Comparison of ENCODE assay signal across 20 cellular contexts in the genomic region with DNA sequence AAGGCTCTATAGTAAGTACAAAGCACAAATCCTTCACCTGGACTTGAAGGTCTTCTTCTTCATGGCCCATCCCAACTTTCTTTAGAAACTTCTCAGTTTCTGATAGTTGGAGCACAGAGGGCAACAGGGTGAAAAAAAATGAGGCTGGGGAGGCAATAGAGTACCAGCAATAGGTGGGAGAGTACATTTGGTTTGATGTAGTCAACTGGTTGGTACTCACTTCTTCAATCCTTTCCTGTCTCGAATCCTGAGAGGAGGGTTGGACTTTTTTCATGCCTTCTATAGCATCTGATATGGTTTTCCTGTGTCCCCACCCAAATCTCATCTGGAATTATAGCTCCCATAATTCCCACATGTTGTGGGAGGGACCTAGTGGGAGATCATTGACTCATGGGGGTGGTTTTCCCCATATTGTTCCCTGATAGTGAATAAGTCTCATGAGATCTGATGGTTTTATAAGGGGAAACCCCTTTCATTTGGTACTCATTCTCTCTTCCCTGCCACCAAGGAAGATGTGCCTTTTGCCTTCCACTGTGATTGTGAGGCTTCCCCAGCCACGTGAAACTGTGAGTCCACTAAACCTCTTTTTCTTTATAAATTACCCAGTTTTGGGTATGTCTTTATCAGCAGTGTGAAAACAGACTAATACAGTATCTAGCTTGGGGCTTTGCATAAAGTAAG.
DNase-seq lines count a peak whose midpoint lies in the region; ATAC-seq and TF ChIP-seq lines count a peak whose summit lies in the region.
"Had no signal": no experiment of that assay in that cellular context is flagged by ENCODE, and none has a peak within 500 bp of the region (broad histone marks: within the 10 kb centered on the region; RNA-seq: fewer than 3 reads in every experiment).

No MANE protein-coding gene starts in this region.

- ATAC-seq in activated CD8-positive, alpha-beta memory T cell treated with anti-CD3 and anti-CD28 coated beads, Interleukin-2, amount 10 ng/mL, durations not matched to agents 7 days and 5 days: no peak
- peak; percentile 53 for ATAC-seq in activated T-helper 17 cell treated with anti-CD3 and anti-CD28 coated beads, Interleukin-2, amount 50 U/mL, for 72 hours (replicated peaks)
- ATAC-seq: A549, HepG2, PC-3 had no signal

- H3K9me3 Mint-ChIP-seq in activated CD8-positive, alpha-beta memory T cell treated with anti-CD3 and anti-CD28 coated beads, Interleukin-2, amount 10 ng/mL, durations not matched to agents 7 days and 5 days (ENCODE audit: low read depth): no peaks in the 10 kb centered on the region
- H3K9me3 Mint-ChIP-seq in activated T-helper 17 cell treated with anti-CD3 and anti-CD28 coated beads, Interleukin-2, amount 50 U/mL, for 72 hours: no peaks in the 10 kb centered on the region

- TF ChIP-seq CTCF in AG10803 (conservative IDR thresholded peaks at IDR 0.05; ENCODE audit: low read length): no peak

- no peak overlapping the region for H3K27ac Mint-ChIP-seq in activated CD8-positive, alpha-beta memory T cell treated with anti-CD3 and anti-CD28 coated beads, Interleukin-2, amount 10 ng/mL, durations not matched to agents 7 days and 5 days
- H3K27ac Mint-ChIP-seq in activated T-helper 17 cell treated with anti-CD3 and anti-CD28 coated beads, Interleukin-2, amount 50 U/mL, for 72 hours: peak overlapping the region; percentile 69
- H3K27ac Mint-ChIP-seq: CD14-positive monocyte had no signal

- no peak overlapping the region for H3K4me3 ChIP-seq in AG10803 (ENCODE audit: low read length)
- H3K4me3 ChIP-seq: A549, HAP-1, MG63 had no signal

- CTCF ChIA-PET in activated CD8-positive, alpha-beta memory T cell treated with anti-CD3 and anti-CD28 coated beads, Interleukin-2, amount 10 ng/mL, durations not matched to agents 7 days and 5 days (lab: Charles Lee): no interaction called here

- no peaks in the 10 kb centered on the region for H3K27me3 Mint-ChIP-seq in activated CD8-positive, alpha-beta memory T cell treated with anti-CD3 and anti-CD28 coated beads, Interleukin-2, amount 10 ng/mL, durations not matched to agents 7 days and 5 days
- no peaks in the 10 kb centered on the region for H3K27me3 Mint-ChIP-seq in activated T-helper 17 cell treated with anti-CD3 and anti-CD28 coated beads, Interleukin-2, amount 50 U/mL, for 72 hours

- peaks cover 1% of the 10 kb centered on the region for H3K36me3 Mint-ChIP-seq in activated CD8-positive, alpha-beta memory T cell treated with anti-CD3 and anti-CD28 coated beads, Interleukin-2, amount 10 ng/mL, durations not matched to agents 7 days and 5 days
- no peaks in the 10 kb centered on the region for H3K36me3 Mint-ChIP-seq in activated T-helper 17 cell treated with anti-CD3 and anti-CD28 coated beads, Interleukin-2, amount 50 U/mL, for 72 hours (ENCODE audit: low read depth)
- H3K36me3 Mint-ChIP-seq: CD14-positive monocyte had no signal

- H3K4me1 Mint-ChIP-seq in activated CD8-positive, alpha-beta memory T cell treated with anti-CD3 and anti-CD28 coated beads, Interleukin-2, amount 10 ng/mL, durations not matched to agents 7 days and 5 days: peaks cover 17% of the 10 kb centered on the region
- H3K4me1 Mint-ChIP-seq in activated T-helper 17 cell treated with anti-CD3 and anti-CD28 coated beads, Interleukin-2, amount 50 U/mL, for 72 hours: peaks cover 32% of the 10 kb centered on the region
- H3K4me1 Mint-ChIP-seq: CD14-positive monocyte had no signal

- no peak overlapping the region for H3K4me3 Mint-ChIP-seq in activated CD8-positive, alpha-beta memory T cell treated with anti-CD3 and anti-CD28 coated beads, Interleukin-2, amount 10 ng/mL, durations not matched to agents 7 days and 5 days
- peak overlapping the region; percentile 43 for H3K4me3 Mint-ChIP-seq in activated T-helper 17 cell treated with anti-CD3 and anti-CD28 coated beads, Interleukin-2, amount 50 U/mL, for 72 hours
- H3K4me3 Mint-ChIP-seq: CD14-positive monocyte had no signal

- peak; percentile 36 for DNase-seq in activated CD8-positive, alpha-beta memory T cell treated with anti-CD3 and anti-CD28 coated beads, Interleukin-2, amount 50 U/mL, for 48 hours
- no peak for DNase-seq in activated CD8-positive, alpha-beta memory T cell treated with anti-CD3 and anti-CD28 coated beads, Interleukin-2, amount 10 ng/mL, durations not matched to agents 7 days and 5 days
- DNase-seq in AG10803 (ENCODE audit: low read depth) (peak; percentile 40), germinal center (ENCODE audit: low spot score) (no peak), COR-L47 (lab: John Stamatoyannopoulos, UW) (no peak)
- DNase-seq in stimulated activated CD8-positive, alpha-beta memory T cell treated with anti-CD3 and anti-CD28 coated beads, Interleukin-4, amount 100 ng/mL, for 48 hours: peak; percentile 23
- no peak for DNase-seq in stimulated activated naive CD4-positive, alpha-beta T cell treated with Interleukin-2 at 50 U/mL for 16 hours (lab: John Stamatoyannopoulos, UW)
- DNase-seq: DMS53, MG63, NCI-H1092 treated with DMSO at 0.1 percent for 48 hours, NCI-H1694, NCI-H2107, NCI-H226, NCI-H526 treated with DMSO at 0.1 percent for 48 hours, PC-3 had no signal

Comparison
In these comparisons a context has a peak if more than half of its experiments do, and no peak if none do; other contexts are left out.
1. DNase-seq: peak in activated CD8-positive, alpha-beta memory T cell treated with anti-CD3 and anti-CD28 coated beads, Interleukin-2, amount 50 U/mL, for 48 hours (single experiment), AG10803 (single experiment) and stimulated activated CD8-positive, alpha-beta memory T cell treated with anti-CD3 and anti-CD28 coated beads, Interleukin-4, amount 100 ng/mL, for 48 hours (single experiment); none in activated CD8-positive, alpha-beta memory T cell treated with anti-CD3 and anti-CD28 coated beads, Interleukin-2, amount 10 ng/mL, durations not matched to agents 7 days and 5 days (single experiment), germinal center (single experiment), stimulated activated naive CD4-positive, alpha-beta T cell treated with Interleukin-2 at 50 U/mL for 16 hours (single experiment) and COR-L47 (single experiment).